ENCODE assay signal across 1 cellular context in genomic region chr7:28376634-28377033, GRCh38.
TF ChIP-seq lines count a peak whose summit lies in the region.

No MANE protein-coding gene starts in this region.

TF ChIP-seq in GM12878, 131 proteins besides CTCF, POLR2A, EP300 and RAD21 (continued from another document):
- TF ChIP-seq NRF1 (conservative IDR thresholded peaks at IDR 0.05; ENCODE audit: low read depth, low read length) (no peak), RCOR1 (conservative IDR thresholded peaks at IDR 0.05; ENCODE audit: low read depth, low read length) (no peak), TCF7 (IDR thresholded peaks at IDR 0.05; ENCODE audit: borderline replicate concordance) (no peak)
TF ChIP-seq in GM12878: peak in this region for 0.
